8 cellular contexts compared by ENCODE assay signal in genomic region chr18:46071615-46071893, GRCh38. TPM values are rescaled to one million over a fixed set of nuclear protein-coding genes. Genes with fewer than 3 reads are reported as not detected.
A peak's percentile ranks its signal among the peaks of the same experiment; 100 is the strongest.
DNase-seq lines count a peak whose midpoint lies in the region; ATAC-seq and TF ChIP-seq lines count a peak whose summit lies in the region.

No MANE protein-coding gene starts in this region.

- no peaks in the 10 kb centered on the region for H3K27me3 ChIP-seq in Panc1 (ENCODE audit: control insufficient read depth, insufficient read depth, low read length)
- H3K27me3 ChIP-seq in neuron (ENCODE audit: insufficient read depth, low read length), result no peaks in the 10 kb centered on the region

- intact Hi-C loops in Panc1 (cut with micrococcal nuclease; ENCODE audit: unreplicated experiment), result loop anchor here (5.0 kb wide), 2 partner anchors 99 to 404 kb away; no protein-coding TSS in a partner anchor

- H3K4me1 ChIP-seq in Panc1 (ENCODE audit: control insufficient read depth, insufficient read depth, low read length) (no peaks in the 10 kb centered on the region), neuron (ENCODE audit: insufficient read depth, low read length) (peaks cover 9% of the 10 kb centered on the region)

- CTCF ChIA-PET in Panc1 (lab: Charles Lee), result no interaction called here

- no peaks in the 10 kb centered on the region for H3K9me3 ChIP-seq in Panc1 (ENCODE audit: control insufficient read depth, insufficient read depth, low read depth, low read length)
- H3K9me3 ChIP-seq in neuron (ENCODE audit: low read length), result peaks cover 2% of the 10 kb centered on the region

- BruUV-seq in Panc1 (replicated peaks; lab: Mats Ljungman, UMichigan), result no TSS peak

- peak; percentile 41 for DNase-seq in DMS53 (lab: John Stamatoyannopoulos, UW)
- no peak for DNase-seq in DMS53 treated with DMSO at 0.1 percent for 48 hours (lab: John Stamatoyannopoulos, UW; ENCODE audit: unreplicated experiment)
- no peak for DNase-seq in Panc1 (ENCODE audit: low read depth, low spot score)
- DNase-seq in epithelial cell of esophagus (ENCODE audit: low read depth), result no peak
- no peak for DNase-seq in amniotic stem cell (lab: John Stamatoyannopoulos, UW)
- DNase-seq in NCI-H146 (lab: John Stamatoyannopoulos, UW), result no peak

- POLR2A ChIA-PET in Panc1 (lab: Charles Lee), result interaction anchor here (0.6 kb wide), 1 partner anchor 10 kb away, joined by 6 read pairs; no protein-coding TSS in a partner anchor

- in situ Hi-C loops in Panc1 (cut with HindIII; ENCODE audit: low pct_unique_long_range_greater_than_20kb, low sequenced_read_pairs), result no loop called here

- peak; percentile 46; the same call in 1 of the 2 replicates for ATAC-seq in Panc1
- no peak for ATAC-seq in GM18517 (IDR thresholded peaks at IDR 0.05; ENCODE audit: unreplicated experiment)

- no peak overlapping the region for H3K27ac ChIP-seq in Panc1 (ENCODE audit: low read length)

- H3K4me3 ChIP-seq in Panc1 (ENCODE audit: low read depth in 2 of 2, low read length in 2 of 2), result peak overlapping the region; percentile 44 to 46
- H3K4me3 ChIP-seq in epithelial cell of esophagus (ENCODE audit: low read length), result peak overlapping the region; percentile 79
- peak overlapping the region; percentile 64 for H3K4me3 ChIP-seq in neuron (ENCODE audit: low read length)

- TF ChIP-seq CTCF in Panc1 (IDR thresholded peaks at IDR 0.05) (no peak), epithelial cell of esophagus (IDR thresholded peaks at IDR 0.05; ENCODE audit: insufficient read depth, low read depth, low read length, missing control alignments) (no peak)

- peak overlapping the region; percentile 83 for H2AFZ ChIP-seq in neuron (ENCODE audit: low read depth, low read length)

- H3K36me3 ChIP-seq in Panc1 (ENCODE audit: control insufficient read depth, insufficient read depth, low read length) (no peaks in the 10 kb centered on the region; the same call in none of the 2 replicates), neuron (ENCODE audit: insufficient read depth, low read length) (no peaks in the 10 kb centered on the region)

RNA-seq across cellular contexts. Expression of gene PSTPIP2, which starts 0.5 kb away (rescaled TPM):
- 0.39 TPM for total RNA-seq in Panc1 (2021; ENCODE audit: unreplicated experiment)
- 0.40 TPM for polyA plus RNA-seq in Panc1 (2012; ENCODE audit: insufficient read length)

RNA-seq across cellular contexts. Expression of gene ATP5F1A, which starts 26.5 kb away (rescaled TPM):
- 298 TPM for total RNA-seq in Panc1 (2021; ENCODE audit: unreplicated experiment)
- polyA plus RNA-seq in Panc1 (2012; ENCODE audit: insufficient read length), result 248 TPM

RNA-seq across cellular contexts. Expression of gene HAUS1, which starts 32.6 kb away (rescaled TPM):
- 28.4 TPM for total RNA-seq in Panc1 (2021; ENCODE audit: unreplicated experiment)
- polyA plus RNA-seq in Panc1 (2012; ENCODE audit: insufficient read length), result 13.9 TPM
